Comparison of ENCODE assay signal across 10 cellular contexts in the genomic region with DNA sequence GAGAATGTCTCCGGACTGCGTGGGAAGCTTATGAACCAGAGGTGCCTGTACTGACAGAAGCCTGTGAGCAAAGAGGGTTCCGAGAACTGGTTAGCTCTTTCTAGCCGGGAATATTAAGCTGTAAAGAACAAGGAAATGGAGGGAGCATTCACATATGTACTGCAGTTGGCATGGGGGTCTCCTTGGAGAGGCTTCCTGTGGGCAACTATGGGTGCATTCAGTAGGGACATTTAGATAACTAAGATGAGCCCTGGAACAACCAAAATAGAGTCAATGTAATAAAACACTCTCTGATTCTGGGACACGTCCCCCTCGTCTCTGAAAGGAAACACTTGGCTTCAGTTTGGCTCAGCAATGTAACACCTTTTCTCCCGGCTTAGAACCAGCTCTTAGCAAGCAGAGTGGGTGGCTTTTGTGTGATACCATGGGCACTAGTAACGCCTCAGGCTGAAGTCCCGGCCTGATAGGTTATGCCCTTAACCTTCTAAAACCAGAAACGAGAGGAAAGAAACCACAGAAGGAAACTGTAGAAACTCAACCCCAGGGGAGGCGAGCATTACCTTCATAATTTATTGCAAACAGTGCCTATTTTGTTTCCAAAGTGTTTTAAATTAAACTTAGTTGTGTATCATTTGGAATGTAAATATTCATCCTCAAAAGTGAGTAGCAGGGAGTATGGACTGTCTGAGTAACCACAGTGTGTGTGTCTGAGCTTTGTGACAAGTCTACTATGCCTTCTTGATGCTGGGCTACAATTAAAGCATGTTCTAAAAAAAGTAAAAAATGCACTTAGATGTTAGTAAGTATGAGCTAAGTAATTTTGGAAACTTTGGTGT. TPM values are rescaled to one million over a fixed set of nuclear protein-coding genes. Genes with fewer than 3 reads are reported as not detected.
A peak's percentile ranks its signal among the peaks of the same experiment; 100 is the strongest.
DNase-seq lines count a peak whose midpoint lies in the region; ATAC-seq and TF ChIP-seq lines count a peak whose summit lies in the region.
"Had no signal": no experiment of that assay in that cellular context is flagged by ENCODE, and none has a peak within 500 bp of the region (broad histone marks: within the 10 kb centered on the region; RNA-seq: fewer than 3 reads in every experiment).

No MANE protein-coding gene starts in this region.

- no peaks in the 10 kb centered on the region for H3K27me3 ChIP-seq in gastroesophageal sphincter

- CTCF ChIA-PET in activated CD4-positive, alpha-beta T cell treated with anti-CD3 and anti-CD28 coated beads for 36 hours (lab: Charles Lee), result interaction anchor here (0.7 to 6.4 kb wide), 41 partner anchors 10 to 532 kb away, joined by 3 to 67 read pairs (median 6); a partner anchor contains a TSS

- intact Hi-C loops in activated CD4-positive, alpha-beta T cell treated with anti-CD3 and anti-CD28 coated beads for 36 hours (cut with DNase I, micrococcal nuclease), result loop anchor here (1.0 to 5.0 kb wide), 13 partner anchors 8 to 541 kb away; a partner anchor contains a TSS

- H3K27ac ChIP-seq in gastroesophageal sphincter, result peak overlapping the region in 3 of 4 donors; percentile 3 to 18 (median 17)
- H3K27ac ChIP-seq: SK-N-MC had no signal

- H3K36me3 ChIP-seq in gastroesophageal sphincter, result peaks cover 0 to 17% of the 10 kb centered on the region in 2 donors

- POLR2A ChIA-PET in activated CD4-positive, alpha-beta T cell treated with anti-CD3 and anti-CD28 coated beads for 36 hours (lab: Charles Lee), result interaction anchor here (0.5 to 2.5 kb wide), 12 partner anchors 8 to 392 kb away, joined by 3 to 14 read pairs (median 3); a partner anchor contains a TSS

- H3K27ac Mint-ChIP-seq in activated CD4-positive, alpha-beta T cell treated with anti-CD3 and anti-CD28 coated beads for 36 hours, result peak overlapping the region; percentile 99

- no peaks in the 10 kb centered on the region for H3K36me3 Mint-ChIP-seq in activated CD4-positive, alpha-beta T cell treated with anti-CD3 and anti-CD28 coated beads for 36 hours (ENCODE audit: low read depth)

- H3K27me3 Mint-ChIP-seq in activated CD4-positive, alpha-beta T cell treated with anti-CD3 and anti-CD28 coated beads for 36 hours, result no peaks in the 10 kb centered on the region

- TF ChIP-seq EP300 in gastroesophageal sphincter (IDR thresholded peaks at IDR 0.05), result no peak

- no peaks in the 10 kb centered on the region for H3K9me3 Mint-ChIP-seq in activated CD4-positive, alpha-beta T cell treated with anti-CD3 and anti-CD28 coated beads for 36 hours (ENCODE audit: low read depth)

- H3K4me3 ChIP-seq in gastroesophageal sphincter, result no peak overlapping the region
- H3K4me3 ChIP-seq: SK-N-MC had no signal

- ATAC-seq in GM21619 (IDR thresholded peaks at IDR 0.05; ENCODE audit: unreplicated experiment), result peak; percentile 32
- peak; percentile 77 for ATAC-seq in activated CD4-positive, alpha-beta T cell treated with anti-CD3 and anti-CD28 coated beads for 36 hours
- ATAC-seq in gastroesophageal sphincter, result no peak
- no peak for ATAC-seq in GM21576 (IDR thresholded peaks at IDR 0.05; ENCODE audit: unreplicated experiment)

- H3K9me3 ChIP-seq in gastroesophageal sphincter, result no peaks in the 10 kb centered on the region

- WGBS in gastroesophageal sphincter (ENCODE audit: low coverage in 1 of 2), 2 donors, result 58 to 66% methylated on average over 5 to 9 of the region's 11 CpGs

- peak overlapping the region; percentile 58 for H3K4me3 Mint-ChIP-seq in activated CD4-positive, alpha-beta T cell treated with anti-CD3 and anti-CD28 coated beads for 36 hours

- no peak for TF ChIP-seq CTCF in gastroesophageal sphincter (IDR thresholded peaks at IDR 0.05)

- TF ChIP-seq POLR2A in gastroesophageal sphincter (IDR thresholded peaks at IDR 0.05), result no peak

- H3K4me1 Mint-ChIP-seq in activated CD4-positive, alpha-beta T cell treated with anti-CD3 and anti-CD28 coated beads for 36 hours, result peaks cover 65% of the 10 kb centered on the region

- peaks cover 0 to 16% (median 6%) of the 10 kb centered on the region in 3 donors for H3K4me1 ChIP-seq in gastroesophageal sphincter

- DNase-seq in activated CD4-positive, alpha-beta T cell treated with anti-CD3 and anti-CD28 coated beads for 36 hours, result peak; percentile 79
- DNase-seq in stimulated activated CD8-positive, alpha-beta memory T cell treated with anti-CD3 and anti-CD28 coated beads, Interleukin-4, amount 100 ng/mL, for 48 hours, result peak; percentile 67
- no peak for DNase-seq in CD1c-positive myeloid dendritic cell (ENCODE audit: extremely low spot score)
- no peak for DNase-seq in kidney tubule cell (ENCODE audit: low spot score)
- DNase-seq in pons (ENCODE audit: low spot score), result no peak
- DNase-seq: NCI-H1417 had no signal

RNA-seq across cellular contexts. Expression of a gene that starts 48.9 kb away (rescaled TPM):
- 10 to 100 TPM; 82.6 to 95.3 TPM for total RNA-seq in activated CD4-positive, alpha-beta T cell treated with anti-CD3 and anti-CD28 coated beads for 36 hours
- 10 to 100 TPM; 17.6 to 34.3 (median 25.6) TPM for total RNA-seq in gastroesophageal sphincter

Comparison
In these comparisons a context has a peak if more than half of its experiments do, and no peak if none do; other contexts are left out.
1. ATAC-seq: peak in GM21619 (single experiment) and activated CD4-positive, alpha-beta T cell treated with anti-CD3 and anti-CD28 coated beads for 36 hours (single experiment); none in gastroesophageal sphincter (single experiment) and GM21576 (single experiment).
2. DNase-seq: peak in activated CD4-positive, alpha-beta T cell treated with anti-CD3 and anti-CD28 coated beads for 36 hours (single experiment) and stimulated activated CD8-positive, alpha-beta memory T cell treated with anti-CD3 and anti-CD28 coated beads, Interleukin-4, amount 100 ng/mL, for 48 hours (single experiment); none in CD1c-positive myeloid dendritic cell (single experiment), kidney tubule cell (single experiment) and pons (single experiment).